8 cellular contexts compared by ENCODE assay signal in the genomic region with DNA sequence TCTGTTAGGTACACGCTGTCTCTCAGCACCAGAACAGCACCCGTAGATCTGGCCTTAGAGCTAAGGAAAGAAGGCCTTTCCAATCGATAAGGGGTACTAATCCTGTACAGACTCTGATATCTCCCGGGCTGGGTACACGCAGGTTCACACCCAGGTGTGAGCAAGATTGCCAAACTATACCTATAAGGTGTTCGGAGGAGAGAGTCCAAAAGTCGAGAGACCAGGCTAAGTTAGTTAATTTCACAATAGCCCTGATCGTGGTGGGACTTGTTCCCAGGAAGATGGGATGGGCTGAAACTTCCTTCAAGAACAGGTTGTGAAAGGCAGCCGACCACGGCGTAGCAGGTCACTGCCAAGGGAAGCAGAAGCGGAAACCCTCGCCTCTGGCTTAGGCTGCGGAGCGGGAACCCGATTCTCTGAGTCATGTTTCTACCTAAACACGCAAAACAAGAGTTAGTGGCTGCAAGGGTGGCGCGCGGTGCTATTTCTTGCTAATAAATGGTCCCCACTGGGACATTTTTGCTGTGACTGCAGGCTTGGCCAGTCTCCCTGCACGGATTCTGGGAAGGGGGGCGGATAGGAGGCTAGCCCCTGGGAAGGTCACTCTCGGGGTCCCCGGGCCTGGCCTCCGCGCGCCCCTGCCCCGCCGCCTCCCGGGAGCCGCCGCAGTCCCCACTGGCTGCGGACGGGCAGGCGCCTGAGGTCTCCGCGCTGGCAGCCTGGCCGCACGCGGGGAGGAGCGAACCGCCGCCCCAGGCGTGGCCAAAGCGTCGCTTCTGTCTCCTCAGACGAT.
DNase-seq lines count a peak whose midpoint lies in the region; ATAC-seq and TF ChIP-seq lines count a peak whose summit lies in the region.

No MANE protein-coding gene starts in this region.

- DNase-seq in KG1 (lab: John Stamatoyannopoulos, UW) (peak; percentile 10), cardiac septum (ENCODE audit: low spot score) (peak; percentile 87), psoas muscle (peak; percentile 35 to 61)
- DNase-seq in activated T-cell treated with anti-CD3 and anti-CD28 coated beads, Interleukin-2, amount 50 U/mL, for 1 hour = peak; percentile 36

- no peak overlapping the region for H3K27ac ChIP-seq in psoas muscle

- ATAC-seq in GM19035 (IDR thresholded peaks at IDR 0.05; ENCODE audit: unreplicated experiment) (peak; percentile 67), psoas muscle (no peak), GM21717 (IDR thresholded peaks at IDR 0.05; ENCODE audit: unreplicated experiment) (no peak), HG02973 (IDR thresholded peaks at IDR 0.05; ENCODE audit: unreplicated experiment) (no peak), GM19397 (IDR thresholded peaks at IDR 0.05; ENCODE audit: unreplicated experiment) (no peak)

- WGBS in psoas muscle, 3 donors = 12 to 15% (median 14%) methylated on average over 46 to 47 of the region's 47 CpGs

- no peaks in the 10 kb centered on the region for H3K4me1 ChIP-seq in psoas muscle

- H3K4me3 ChIP-seq in psoas muscle = peak overlapping the region; percentile 53

- intact Hi-C loops in cardiac septum (cut with DNase I) (loop anchor here (10.0 kb wide), 1 partner anchor 703 kb away; no protein-coding TSS in a partner anchor), psoas muscle (cut with DNase I) (loop anchor here in 1 of 2 donors (10.0 kb wide), 1 partner anchor 703 kb away; no protein-coding TSS in a partner anchor)

- no peaks in the 10 kb centered on the region for H3K9me3 ChIP-seq in psoas muscle

- peaks cover 0 to 20% (median 5%) of the 10 kb centered on the region in 3 donors for H3K27me3 ChIP-seq in psoas muscle (ENCODE audit: insufficient read depth in 3 of 3, low read length in 2 of 3)

- TF ChIP-seq CTCF in psoas muscle (IDR thresholded peaks at IDR 0.05) = no peak

- H3K36me3 ChIP-seq in psoas muscle (ENCODE audit: insufficient read depth in 1 of 2, low read depth in 1 of 2) = no peaks in the 10 kb centered on the region

Comparison
In these comparisons a context has a peak if more than half of its experiments do, and no peak if none do; other contexts are left out.
1. DNase-seq: peak in every context shown above with its lines; median percentile 87 in cardiac septum; 48 in psoas muscle; 36 in activated T-cell treated with anti-CD3 and anti-CD28 coated beads, Interleukin-2, amount 50 U/mL, for 1 hour; 10 in KG1.